Comparison of ENCODE assay signal across 10 cellular contexts in genomic region chr3:148366743-148367410, GRCh38.
DNase-seq lines count a peak whose midpoint lies in the region; ATAC-seq and TF ChIP-seq lines count a peak whose summit lies in the region.
"Had no signal": no experiment of that assay in that cellular context is flagged by ENCODE, and none has a peak within 500 bp of the region (broad histone marks: within the 10 kb centered on the region; RNA-seq: fewer than 3 reads in every experiment).

No MANE protein-coding gene starts in this region.

- H3K36me3 ChIP-seq in BE2C (no peaks in the 10 kb centered on the region), HCT116 (ENCODE audit: control insufficient read depth in 1 of 2, insufficient read depth in 2 of 2, low read length in 2 of 2) (no peaks in the 10 kb centered on the region), vagina (no peaks in the 10 kb centered on the region), upper lobe of right lung (no peaks in the 10 kb centered on the region)

- no peak overlapping the region for H3K4me3 Mint-ChIP-seq in effector memory CD8-positive, alpha-beta T cell
- H3K4me3 Mint-ChIP-seq: naive thymus-derived CD8-positive, alpha-beta T cell had no signal

- peak overlapping the region; percentile 14 for H2AFZ ChIP-seq in HCT116 (ENCODE audit: low read depth, low read length, poor library complexity, severe bottlenecking)

- H3K4me1 ChIP-seq in BE2C (no peaks in the 10 kb centered on the region), HCT116 (ENCODE audit: control insufficient read depth in 1 of 2, insufficient read depth in 2 of 2, low read length in 2 of 2) (no peaks in the 10 kb centered on the region), vagina (no peaks in the 10 kb centered on the region), upper lobe of right lung (no peaks in the 10 kb centered on the region)

- TF ChIP-seq POLR2A in HCT116 (IDR thresholded peaks at IDR 0.05; ENCODE audit: borderline replicate concordance, extremely low read depth, insufficient read depth, insufficient read length) (no peak), vagina (IDR thresholded peaks at IDR 0.05) (no peak)

- RAD21 ChIA-PET in HCT116 (lab: Charles Lee; ENCODE audit: low non-redundant PET in 1 of 2, low total read pairs in 2 of 2, uncharacterized antibody in 2 of 2, unreplicated experiment in 2 of 2) = interaction anchor here in 1 of 2 experiments (0.6 kb wide), 1 partner anchor 287 kb away, joined by 3 read pairs; no protein-coding TSS in a partner anchor

- TF ChIP-seq CTCF in BE2C (IDR thresholded peaks at IDR 0.05; ENCODE audit: low read depth, low read length) (peak; percentile 37), HCT116 (IDR thresholded peaks at IDR 0.05 in 2 of 3, conservative IDR thresholded peaks at IDR 0.05 in 1 of 3; ENCODE audit: borderline replicate concordance in 1 of 3, insufficient read depth in 1 of 3, low read depth in 2 of 3, low read length in 2 of 3) (peak; percentile 17 to 42 (median 35); a peak in 4 of 6 replicates), vagina (IDR thresholded peaks at IDR 0.05) (peak in 1 of 3 experiments; percentile 11), upper lobe of right lung (IDR thresholded peaks at IDR 0.05) (no peak)

- no peaks in the 10 kb centered on the region for H3K9me3 ChIP-seq in BE2C
- no peaks in the 10 kb centered on the region for H3K9me3 ChIP-seq in HCT116 (ENCODE audit: control insufficient read depth in 1 of 2, insufficient read depth in 1 of 2, low read depth in 1 of 2, low read length in 2 of 2)
- H3K9me3 ChIP-seq in vagina = no peaks in the 10 kb centered on the region
- H3K9me3 ChIP-seq in upper lobe of right lung = no peaks in the 10 kb centered on the region

- intact Hi-C loops in HCT116 (cut with micrococcal nuclease) = loop anchor here (10.0 kb wide), 2 partner anchors 752 to 1552 kb away; no protein-coding TSS in a partner anchor
- intact Hi-C loops in vagina (cut with DNase I) = no loop called here
- intact Hi-C loops in upper lobe of right lung (cut with DNase I) = no loop called here

- no peaks in the 10 kb centered on the region for H3K79me2 ChIP-seq in HCT116 (ENCODE audit: insufficient read depth, low read length)

- no peaks in the 10 kb centered on the region for H3K36me3 Mint-ChIP-seq in effector memory CD8-positive, alpha-beta T cell (ENCODE audit: insufficient read depth)
- H3K36me3 Mint-ChIP-seq: naive thymus-derived CD8-positive, alpha-beta T cell had no signal

- peak; percentile 66 for TF ChIP-seq RAD21 in HCT116 (IDR thresholded peaks at IDR 0.05; ENCODE audit: low read depth)

- peaks cover 4 to 10% of the 10 kb centered on the region in 2 donors for H3K9me3 Mint-ChIP-seq in effector memory CD8-positive, alpha-beta T cell

- H4K20me1 ChIP-seq in HCT116 (ENCODE audit: insufficient read depth) = no peaks in the 10 kb centered on the region

- CTCF ChIA-PET in HCT116 (lab: Charles Lee) = interaction anchor here (0.6 to 1.3 kb wide), 11 partner anchors 10 to 1728 kb away, joined by 3 to 6 read pairs (median 3); no protein-coding TSS in a partner anchor

- H3K27me3 ChIP-seq in BE2C = no peaks in the 10 kb centered on the region
- H3K27me3 ChIP-seq in HCT116 (ENCODE audit: insufficient read depth, low read length) = no peaks in the 10 kb centered on the region
- H3K27me3 ChIP-seq in vagina = no peaks in the 10 kb centered on the region
- no peaks in the 10 kb centered on the region for H3K27me3 ChIP-seq in upper lobe of right lung

- H3K27me3 Mint-ChIP-seq in effector memory CD8-positive, alpha-beta T cell = no peaks in the 10 kb centered on the region
- H3K27me3 Mint-ChIP-seq: naive thymus-derived CD8-positive, alpha-beta T cell had no signal

- H3K4me3 ChIP-seq in BE2C (ENCODE audit: low read depth, low read length) (no peak overlapping the region), HCT116 (replicated peaks in 1 of 2; ENCODE audit: low read depth in 1 of 2, low read length in 2 of 2) (no peak overlapping the region), vagina (no peak overlapping the region), upper lobe of right lung (no peak overlapping the region)

- H3K27ac ChIP-seq in HCT116 (ENCODE audit: low read depth, low read length) = no peak overlapping the region
- H3K27ac ChIP-seq in vagina = no peak overlapping the region
- H3K27ac ChIP-seq in upper lobe of right lung = no peak overlapping the region

- POLR2A ChIA-PET in HCT116 (lab: Charles Lee) = interaction anchor here (0.7 kb wide), 1 partner anchor 713 kb away, joined by 3 read pairs; no protein-coding TSS in a partner anchor

- ATAC-seq in HCT116 (peak; percentile 72), upper lobe of right lung (no peak)
- ATAC-seq in effector memory CD8-positive, alpha-beta T cell (replicated peaks) = no peak
- ATAC-seq: naive thymus-derived CD8-positive, alpha-beta T cell had no signal

- no peaks in the 10 kb centered on the region for H3K9me2 ChIP-seq in HCT116 (ENCODE audit: insufficient read depth)

- no peak overlapping the region for H3K9ac ChIP-seq in HCT116 (ENCODE audit: low read length)

- no peaks in the 10 kb centered on the region for H3K4me1 Mint-ChIP-seq in effector memory CD8-positive, alpha-beta T cell (ENCODE audit: low read depth in 2 of 2)
- H3K4me1 Mint-ChIP-seq: naive thymus-derived CD8-positive, alpha-beta T cell had no signal

- DNase-seq in BE2C (no peak), HCT116 (ENCODE audit: low read depth, low spot score) (no peak), NCI-H748 treated with DMSO at 0.1 percent for 48 hours (lab: John Stamatoyannopoulos, UW) (peak; percentile 12), fibroblast of gingiva (ENCODE audit: low read depth) (peak; percentile 19), vagina (ENCODE audit: extremely low spot score in 2 of 2) (no peak), upper lobe of right lung (no peak)
- no peak for DNase-seq in effector memory CD8-positive, alpha-beta T cell
- DNase-seq in stimulated activated CD4-positive, alpha-beta T cell treated with anti-CD3 and anti-CD28 coated beads, Interleukin-12 subunit alpha, Interleukin-12 subunit beta, amount 100 ng/mL, for 4 hours = no peak
- DNase-seq: GF-D8; naive thymus-derived CD8-positive, alpha-beta T cell had no signal

- no TSS peak for BruUV-seq in HCT116 (replicated peaks; lab: Mats Ljungman, UMichigan)

- H3K27ac Mint-ChIP-seq in effector memory CD8-positive, alpha-beta T cell = no peak overlapping the region
- H3K27ac Mint-ChIP-seq: naive thymus-derived CD8-positive, alpha-beta T cell had no signal

- H3K4me2 ChIP-seq in HCT116 (ENCODE audit: low read length) = no peak overlapping the region

TF ChIP-seq in HCT116, 20 proteins besides CTCF, POLR2A, EP300 and RAD21:
- TF ChIP-seq FOSL1 (IDR thresholded peaks at IDR 0.05; ENCODE audit: low read depth) (no peak), YY1 (IDR thresholded peaks at IDR 0.05; ENCODE audit: extremely low read depth, insufficient replicate concordance, low read depth, low read length) (no peak), EZH2 (IDR thresholded peaks at IDR 0.05) (no peak), TCF7L2 (IDR thresholded peaks at IDR 0.05; ENCODE audit: borderline replicate concordance, extremely low read depth, insufficient read depth, insufficient read length) (no peak), SRF (IDR thresholded peaks at IDR 0.05; ENCODE audit: low read depth) (no peak), REST (IDR thresholded peaks at IDR 0.05; ENCODE audit: low read depth) (no peak), CEBPB (IDR thresholded peaks at IDR 0.05; ENCODE audit: low read depth) (no peak), SIN3A (IDR thresholded peaks at IDR 0.05; ENCODE audit: low read depth) (no peak), ZNF274 (IDR thresholded peaks at IDR 0.05; ENCODE audit: low read depth, low read length) (no peak)

Comparison
In these comparisons a context has a peak if more than half of its experiments do, and no peak if none do; other contexts are left out.
1. DNase-seq: peak in NCI-H748 treated with DMSO at 0.1 percent for 48 hours (single experiment) and fibroblast of gingiva (single experiment); none in BE2C (single experiment), HCT116 (single experiment), vagina (0 of 2), effector memory CD8-positive, alpha-beta T cell (0 of 3), upper lobe of right lung (single experiment) and stimulated activated CD4-positive, alpha-beta T cell treated with anti-CD3 and anti-CD28 coated beads, Interleukin-12 subunit alpha, Interleukin-12 subunit beta, amount 100 ng/mL, for 4 hours (single experiment).